Comparison of ENCODE assay signal across 1 cellular context in genomic region chr7:35691827-35692307, GRCh38.
TF ChIP-seq lines count a peak whose summit lies in the region.

No MANE protein-coding gene starts in this region.

TF ChIP-seq in GM12878, 131 proteins besides CTCF, POLR2A, EP300 and RAD21 (continued from another document and continues in another):
- TF ChIP-seq, protein P1, sequence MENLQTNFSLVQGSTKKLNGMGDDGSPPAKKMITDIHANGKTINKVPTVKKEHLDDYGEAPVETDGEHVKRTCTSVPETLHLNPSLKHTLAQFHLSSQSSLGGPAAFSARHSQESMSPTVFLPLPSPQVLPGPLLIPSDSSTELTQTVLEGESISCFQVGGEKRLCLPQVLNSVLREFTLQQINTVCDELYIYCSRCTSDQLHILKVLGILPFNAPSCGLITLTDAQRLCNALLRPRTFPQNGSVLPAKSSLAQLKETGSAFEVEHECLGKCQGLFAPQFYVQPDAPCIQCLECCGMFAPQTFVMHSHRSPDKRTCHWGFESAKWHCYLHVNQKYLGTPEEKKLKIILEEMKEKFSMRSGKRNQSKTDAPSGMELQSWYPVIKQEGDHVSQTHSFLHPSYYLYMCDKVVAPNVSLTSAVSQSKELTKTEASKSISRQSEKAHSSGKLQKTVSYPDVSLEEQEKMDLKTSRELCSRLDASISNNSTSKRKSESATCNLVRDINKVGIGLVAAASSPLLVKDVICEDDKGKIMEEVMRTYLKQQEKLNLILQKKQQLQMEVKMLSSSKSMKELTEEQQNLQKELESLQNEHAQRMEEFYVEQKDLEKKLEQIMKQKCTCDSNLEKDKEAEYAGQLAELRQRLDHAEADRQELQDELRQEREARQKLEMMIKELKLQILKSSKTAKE (IDR thresholded peaks at IDR 0.05; ENCODE audit: low read depth, poor library complexity, severe bottlenecking): no peak
- TF ChIP-seq RUNX3 (IDR thresholded peaks at IDR 0.05; ENCODE audit: low read length) (no peak), RELA (IDR thresholded peaks at IDR 0.05; ENCODE audit: borderline replicate concordance, partially characterized antibody) (no peak), MEF2B (IDR thresholded peaks at IDR 0.05; ENCODE audit: partially characterized antibody, poor library complexity, severe bottlenecking) (peak; percentile 20), NRF1 (conservative IDR thresholded peaks at IDR 0.05; ENCODE audit: low read depth, low read length) (no peak), E2F8 (IDR thresholded peaks at IDR 0.05; ENCODE audit: low read depth, partially characterized antibody) (no peak), ZBTB33 (IDR thresholded peaks at IDR 0.05) (no peak; the same call in 1 of the 2 replicates), E2F4 (IDR thresholded peaks at IDR 0.05; ENCODE audit: low read depth, low read length) (no peak), SPI1 (IDR thresholded peaks at IDR 0.05; ENCODE audit: borderline replicate concordance, insufficient read depth, low read depth, low read length) (no peak), PRDM15 (CRISPR knock-in tag; IDR thresholded peaks at IDR 0.05) (no peak), ATF7 (IDR thresholded peaks at IDR 0.05; ENCODE audit: low read depth) (peak; percentile 45; the same call in 1 of the 2 replicates), CUX1 (IDR thresholded peaks at IDR 0.05; ENCODE audit: insufficient replicate concordance, low read depth, low read length) (no peak), RAD51 (IDR thresholded peaks at IDR 0.05) (0 out of 2 replicates have a peak, but pooled peaks have one; percentile 36), BMI1 (IDR thresholded peaks at IDR 0.05; ENCODE audit: borderline replicate concordance) (no peak), SRF (IDR thresholded peaks at IDR 0.05; ENCODE audit: low read depth in 2 of 2, low read length in 2 of 2) (no peak), NFXL1 (IDR thresholded peaks at IDR 0.05; ENCODE audit: borderline replicate concordance) (no peak), RB1 (IDR thresholded peaks at IDR 0.05; ENCODE audit: borderline replicate concordance) (no peak), ZBED1 (IDR thresholded peaks at IDR 0.05; ENCODE audit: borderline replicate concordance) (no peak), LARP7 (IDR thresholded peaks at IDR 0.05) (no peak), HDGF (IDR thresholded peaks at IDR 0.05) (no peak), SREBF2 (IDR thresholded peaks at IDR 0.05; ENCODE audit: low read length) (no peak), TCF12 (IDR thresholded peaks at IDR 0.05; ENCODE audit: low read depth, low read length) (no peak), YY1 (IDR thresholded peaks at IDR 0.05; ENCODE audit: low read depth, low read length) (0 out of 2 replicates have a peak, but pooled peaks have one; percentile 35), ZNF274 (IDR thresholded peaks at IDR 0.05; ENCODE audit: insufficient read depth, insufficient read length) (no peak), RFX5 (IDR thresholded peaks at IDR 0.05; ENCODE audit: low read depth, low read length) (no peak), EZH2 (IDR thresholded peaks at IDR 0.05; ENCODE audit: borderline replicate concordance, control insufficient read depth, low read depth, low read length) (no peak), MXI1 (IDR thresholded peaks at IDR 0.05; ENCODE audit: low read depth, low read length) (no peak), PAX5 (IDR thresholded peaks at IDR 0.05; ENCODE audit: borderline replicate concordance, low read depth, low read length) (no peak), SMARCA5 (IDR thresholded peaks at IDR 0.05) (no peak), CREM (IDR thresholded peaks at IDR 0.05; ENCODE audit: low read depth) (no peak), NFYA (IDR thresholded peaks at IDR 0.05; ENCODE audit: borderline replicate concordance, low read depth, low read length) (no peak), BRCA1 (IDR thresholded peaks at IDR 0.05; ENCODE audit: low read depth, low read length) (no peak), KAT2A (conservative IDR thresholded peaks at IDR 0.05; ENCODE audit: control insufficient read depth, low read depth, low read length) (no peak), CHD2 (IDR thresholded peaks at IDR 0.05; ENCODE audit: borderline replicate concordance, low read depth, low read length) (no peak), ZNF384 (IDR thresholded peaks at IDR 0.05; ENCODE audit: borderline replicate concordance, low read depth, low read length) (peak; percentile 71; the same call in 1 of the 2 replicates), IKZF2 (IDR thresholded peaks at IDR 0.05) (peak in 1 of 2 experiments; percentile 29; a peak in 1 of 4 replicates), POU2F2 (IDR thresholded peaks at IDR 0.05; ENCODE audit: borderline replicate concordance, low read depth, low read length) (no peak), ETV6 (conservative IDR thresholded peaks at IDR 0.05 in 1 of 2, IDR thresholded peaks at IDR 0.05 in 1 of 2; ENCODE audit: borderline replicate concordance in 1 of 2, low read depth in 1 of 2) (no peak), CBFB (IDR thresholded peaks at IDR 0.05; ENCODE audit: low read depth) (no peak), NBN (IDR thresholded peaks at IDR 0.05) (peak; percentile 54; the same call in 1 of the 2 replicates)
- TF ChIP-seq, protein P2, sequence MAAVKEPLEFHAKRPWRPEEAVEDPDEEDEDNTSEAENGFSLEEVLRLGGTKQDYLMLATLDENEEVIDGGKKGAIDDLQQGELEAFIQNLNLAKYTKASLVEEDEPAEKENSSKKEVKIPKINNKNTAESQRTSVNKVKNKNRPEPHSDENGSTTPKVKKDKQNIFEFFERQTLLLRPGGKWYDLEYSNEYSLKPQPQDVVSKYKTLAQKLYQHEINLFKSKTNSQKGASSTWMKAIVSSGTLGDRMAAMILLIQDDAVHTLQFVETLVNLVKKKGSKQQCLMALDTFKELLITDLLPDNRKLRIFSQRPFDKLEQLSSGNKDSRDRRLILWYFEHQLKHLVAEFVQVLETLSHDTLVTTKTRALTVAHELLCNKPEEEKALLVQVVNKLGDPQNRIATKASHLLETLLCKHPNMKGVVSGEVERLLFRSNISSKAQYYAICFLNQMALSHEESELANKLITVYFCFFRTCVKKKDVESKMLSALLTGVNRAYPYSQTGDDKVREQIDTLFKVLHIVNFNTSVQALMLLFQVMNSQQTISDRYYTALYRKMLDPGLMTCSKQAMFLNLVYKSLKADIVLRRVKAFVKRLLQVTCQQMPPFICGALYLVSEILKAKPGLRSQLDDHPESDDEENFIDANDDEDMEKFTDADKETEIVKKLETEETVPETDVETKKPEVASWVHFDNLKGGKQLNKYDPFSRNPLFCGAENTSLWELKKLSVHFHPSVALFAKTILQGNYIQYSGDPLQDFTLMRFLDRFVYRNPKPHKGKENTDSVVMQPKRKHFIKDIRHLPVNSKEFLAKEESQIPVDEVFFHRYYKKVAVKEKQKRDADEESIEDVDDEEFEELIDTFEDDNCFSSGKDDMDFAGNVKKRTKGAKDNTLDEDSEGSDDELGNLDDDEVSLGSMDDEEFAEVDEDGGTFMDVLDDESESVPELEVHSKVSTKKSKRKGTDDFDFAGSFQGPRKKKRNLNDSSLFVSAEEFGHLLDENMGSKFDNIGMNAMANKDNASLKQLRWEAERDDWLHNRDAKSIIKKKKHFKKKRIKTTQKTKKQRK (IDR thresholded peaks at IDR 0.05; ENCODE audit: low read depth, low read length): no peak
- TF ChIP-seq, protein P3, sequence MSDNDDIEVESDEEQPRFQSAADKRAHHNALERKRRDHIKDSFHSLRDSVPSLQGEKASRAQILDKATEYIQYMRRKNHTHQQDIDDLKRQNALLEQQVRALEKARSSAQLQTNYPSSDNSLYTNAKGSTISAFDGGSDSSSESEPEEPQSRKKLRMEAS (IDR thresholded peaks at IDR 0.05; ENCODE audit: low read depth, low read length): no peak
